ENCODE assay signal across 1 cellular context in genomic region chr1:25616080-25616931, GRCh38.
TF ChIP-seq lines count a peak whose summit lies in the region.

Gene MAN1C1 (plus strand): TSS chr1:25616791. CDS start chr1:25617798, 1,007 bp downstream.

TF ChIP-seq in SK-N-SH, 30 proteins besides CTCF, POLR2A, EP300 and RAD21:
- TF ChIP-seq TAF1 (IDR thresholded peaks at IDR 0.05; ENCODE audit: borderline replicate concordance, low read depth, low read length) (no peak), RCOR1 (IDR thresholded peaks at IDR 0.05; ENCODE audit: low read length) (no peak), FOXM1 (IDR thresholded peaks at IDR 0.05; ENCODE audit: low read depth) (no peak), GABPA (IDR thresholded peaks at IDR 0.05; ENCODE audit: low read depth) (peak; percentile 20; the same call in 1 of the 2 replicates), RXRA (IDR thresholded peaks at IDR 0.05; ENCODE audit: borderline replicate concordance, low read depth) (no peak), USF1 (IDR thresholded peaks at IDR 0.05; ENCODE audit: borderline replicate concordance, low read depth) (no peak), TCF12 (IDR thresholded peaks at IDR 0.05) (no peak), MEF2A (IDR thresholded peaks at IDR 0.05; ENCODE audit: borderline replicate concordance, low read depth) (no peak), ELF1 (IDR thresholded peaks at IDR 0.05) (no peak), IRF3 (IDR thresholded peaks at IDR 0.05; ENCODE audit: low read depth, low read length) (no peak), NRF1 (IDR thresholded peaks at IDR 0.05; ENCODE audit: low read depth, low read length) (peak; percentile 66), RFX5 (IDR thresholded peaks at IDR 0.05; ENCODE audit: low read length) (peak; percentile 78), POLR2AphosphoS5 (IDR thresholded peaks at IDR 0.05; ENCODE audit: low read depth, low read length) (peak; percentile 40), MAX (IDR thresholded peaks at IDR 0.05; ENCODE audit: low read depth) (no peak), PBX3 (IDR thresholded peaks at IDR 0.05) (no peak), YY1 (IDR thresholded peaks at IDR 0.05; ENCODE audit: low read depth) (no peak), EZH2phosphoT487 (IDR thresholded peaks at IDR 0.05; ENCODE audit: borderline replicate concordance, low read depth) (no peak), MXI1 (IDR thresholded peaks at IDR 0.05; ENCODE audit: low read depth, low read length) (peak; percentile 2; the same call in 1 of the 2 replicates)
